9 cellular contexts compared by ENCODE assay signal in the genomic region with DNA sequence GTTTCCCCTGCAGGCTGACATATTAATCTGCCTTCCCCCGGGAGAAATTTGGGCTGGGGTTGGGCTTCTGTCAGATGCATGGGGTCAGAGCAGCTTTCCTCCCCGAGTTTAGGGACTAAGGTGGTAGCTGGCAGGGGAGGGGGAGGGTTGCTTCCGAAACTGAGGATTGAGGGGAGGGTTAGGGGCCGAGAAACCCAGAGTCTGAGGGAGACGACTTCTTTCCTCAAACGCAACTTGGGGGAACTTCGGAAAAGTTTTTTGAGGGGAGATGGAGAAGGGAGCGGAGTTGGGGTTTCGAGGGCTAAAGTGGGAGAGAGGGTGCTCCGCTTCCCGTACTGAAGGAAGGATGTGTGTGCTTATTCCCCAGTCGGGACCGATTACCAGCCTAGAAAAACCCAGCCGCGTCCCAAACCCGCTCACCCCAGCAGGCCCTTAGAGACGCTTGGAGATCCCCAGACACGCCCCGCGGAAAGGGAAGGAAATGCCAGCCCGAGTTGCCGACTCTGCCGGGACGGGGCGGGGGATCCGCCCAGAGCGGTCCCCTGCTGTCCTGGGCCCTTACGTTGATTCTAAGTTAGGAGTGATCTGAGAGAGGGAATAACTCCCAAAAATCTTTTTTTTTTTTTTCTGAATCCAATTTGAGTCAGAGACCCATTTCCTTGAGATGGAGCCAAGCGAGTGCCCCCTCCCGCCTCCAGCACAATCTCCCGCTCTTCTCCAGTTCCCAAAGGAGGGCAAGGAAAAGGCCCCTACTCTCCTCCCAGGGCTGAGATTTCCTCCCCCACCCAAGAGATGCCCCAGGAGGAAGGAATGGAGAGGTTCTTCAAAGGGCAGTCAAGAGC.
DNase-seq lines count a peak whose midpoint lies in the region; ATAC-seq and TF ChIP-seq lines count a peak whose summit lies in the region.
"Had no signal": no experiment of that assay in that cellular context is flagged by ENCODE, and none has a peak within 500 bp of the region (broad histone marks: within the 10 kb centered on the region; RNA-seq: fewer than 3 reads in every experiment).

No MANE protein-coding gene starts in this region.

- H3K27me3 ChIP-seq in right lobe of liver (no peaks in the 10 kb centered on the region), thymus (ENCODE audit: control insufficient read depth, insufficient read depth) (peaks cover 37% of the 10 kb centered on the region)

- WGBS in right lobe of liver (ENCODE audit: insufficient coverage, low coverage, low lambda C conversion rate, missing lambda C conversion rate): 8% methylated on average over 10 of the region's 31 CpGs
- WGBS in thymus: 9% methylated on average over 31 of the region's 31 CpGs

- peaks cover 4% of the 10 kb centered on the region for H3K36me3 Mint-ChIP-seq in chondrocyte (ENCODE audit: low read depth)
- H3K36me3 Mint-ChIP-seq: CD4-positive, CD25-positive, alpha-beta regulatory T cell had no signal

- TF ChIP-seq POLR2A in right lobe of liver (IDR thresholded peaks at IDR 0.05): no peak

- peak; percentile 28 for DNase-seq in activated CD4-positive, alpha-beta T cell treated with anti-CD3 and anti-CD28 coated beads for 48 hours
- no peak for DNase-seq in activated CD4-positive, alpha-beta T cell treated with anti-CD3 and anti-CD28 coated beads, Interleukin-2, amount 50 U/mL, for 4 hours
- DNase-seq in chondrocyte (ENCODE audit: low spot score) (no peak), right lobe of liver (peak in 1 of 3 donors; percentile 34)
- DNase-seq: CD4-positive, CD25-positive, alpha-beta regulatory T cell had no signal

- H3K4me1 Mint-ChIP-seq in chondrocyte (ENCODE audit: low read depth): peaks cover 3% of the 10 kb centered on the region

- H3K9me3 Mint-ChIP-seq in chondrocyte (ENCODE audit: low read depth): no peaks in the 10 kb centered on the region

- H3K27ac Mint-ChIP-seq in chondrocyte (ENCODE audit: unreplicated experiment): no peak overlapping the region
- H3K27ac Mint-ChIP-seq: CD4-positive, CD25-positive, alpha-beta regulatory T cell had no signal

- ATAC-seq in right lobe of liver (peak; percentile 58 to 69 (median 62)), GM18907 (IDR thresholded peaks at IDR 0.05; ENCODE audit: unreplicated experiment) (no peak), HG02588 (IDR thresholded peaks at IDR 0.05; ENCODE audit: unreplicated experiment) (no peak), HG03159 (IDR thresholded peaks at IDR 0.05; ENCODE audit: unreplicated experiment) (no peak)

- intact Hi-C loops in right lobe of liver (cut with DNase I): no loop called here

- H3K4me3 ChIP-seq in right lobe of liver: peak overlapping the region; percentile 32 to 46 (median 41)
- peak overlapping the region; percentile 3 for H3K4me3 ChIP-seq in thymus (ENCODE audit: low read length)

- H3K4me3 Mint-ChIP-seq in chondrocyte (ENCODE audit: unreplicated experiment): peak overlapping the region; percentile 38

- peaks cover 84% of the 10 kb centered on the region for H3K27me3 Mint-ChIP-seq in chondrocyte (ENCODE audit: low read depth)

- H3K27ac ChIP-seq in right lobe of liver (peak overlapping the region in 1 of 3 donors; percentile 4), thymus (ENCODE audit: low read depth) (no peak overlapping the region)

- H3K9me3 ChIP-seq in right lobe of liver: no peaks in the 10 kb centered on the region
- H3K9me3 ChIP-seq in thymus (ENCODE audit: control insufficient read depth): no peaks in the 10 kb centered on the region

- H3K4me1 ChIP-seq in right lobe of liver (peaks cover 0 to 7% (median 3%) of the 10 kb centered on the region in 4 donors), thymus (ENCODE audit: control insufficient read depth, insufficient read depth, low read length) (no peaks in the 10 kb centered on the region)

- TF ChIP-seq CTCF in chondrocyte (IDR thresholded peaks at IDR 0.05) (no peak), right lobe of liver (IDR thresholded peaks at IDR 0.05) (no peak)

- H3K36me3 ChIP-seq in right lobe of liver (no peaks in the 10 kb centered on the region), thymus (ENCODE audit: control insufficient read depth, insufficient read depth) (no peaks in the 10 kb centered on the region)

Comparison
In these comparisons a context has a peak if more than half of its experiments do, and no peak if none do; other contexts are left out.
1. ATAC-seq: peak in right lobe of liver (4 of 4); none in GM18907 (single experiment), HG02588 (single experiment) and HG03159 (single experiment).